Comparison of ENCODE assay signal across 2 cellular contexts in the genomic region with DNA sequence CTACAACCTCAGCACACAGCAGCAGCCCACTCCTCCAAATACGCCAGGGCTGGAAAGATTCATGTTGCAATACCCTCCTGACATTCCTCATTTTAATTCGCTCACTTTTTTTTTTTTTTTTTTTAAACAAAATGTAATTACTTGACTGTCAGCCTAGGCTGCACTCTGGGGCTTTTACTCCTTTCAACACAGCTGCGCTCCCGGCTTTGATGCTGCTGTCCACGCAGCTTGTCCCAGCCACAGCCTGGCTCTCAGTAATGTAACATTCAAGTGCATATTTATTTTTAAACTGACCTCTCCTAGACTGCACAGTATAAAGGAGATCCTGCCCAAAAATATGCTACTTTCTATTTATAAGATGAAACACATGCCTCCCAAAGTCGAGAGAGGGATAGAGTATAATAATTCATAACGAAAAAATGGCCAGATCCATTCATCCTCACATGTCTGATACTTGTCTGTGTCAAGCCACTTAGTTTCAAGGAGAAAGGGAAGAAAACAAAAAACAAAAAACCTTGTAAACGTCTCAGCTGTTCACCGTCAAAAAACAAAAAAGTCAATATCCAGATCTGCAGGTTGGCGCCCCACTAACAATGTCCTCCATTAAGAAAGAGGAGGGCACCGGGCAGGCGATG.
TF ChIP-seq lines count a peak whose summit lies in the region.

No MANE protein-coding gene starts in this region.

TF ChIP-seq in GM12878, 131 proteins besides CTCF, POLR2A, EP300 and RAD21:
- TF ChIP-seq, protein P1, sequence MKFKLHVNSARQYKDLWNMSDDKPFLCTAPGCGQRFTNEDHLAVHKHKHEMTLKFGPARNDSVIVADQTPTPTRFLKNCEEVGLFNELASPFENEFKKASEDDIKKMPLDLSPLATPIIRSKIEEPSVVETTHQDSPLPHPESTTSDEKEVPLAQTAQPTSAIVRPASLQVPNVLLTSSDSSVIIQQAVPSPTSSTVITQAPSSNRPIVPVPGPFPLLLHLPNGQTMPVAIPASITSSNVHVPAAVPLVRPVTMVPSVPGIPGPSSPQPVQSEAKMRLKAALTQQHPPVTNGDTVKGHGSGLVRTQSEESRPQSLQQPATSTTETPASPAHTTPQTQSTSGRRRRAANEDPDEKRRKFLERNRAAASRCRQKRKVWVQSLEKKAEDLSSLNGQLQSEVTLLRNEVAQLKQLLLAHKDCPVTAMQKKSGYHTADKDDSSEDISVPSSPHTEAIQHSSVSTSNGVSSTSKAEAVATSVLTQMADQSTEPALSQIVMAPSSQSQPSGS (IDR thresholded peaks at IDR 0.05; ENCODE audit: low read length), result 0 out of 2 replicates have a peak, but pooled peaks have one; percentile 14
- TF ChIP-seq, protein P2, sequence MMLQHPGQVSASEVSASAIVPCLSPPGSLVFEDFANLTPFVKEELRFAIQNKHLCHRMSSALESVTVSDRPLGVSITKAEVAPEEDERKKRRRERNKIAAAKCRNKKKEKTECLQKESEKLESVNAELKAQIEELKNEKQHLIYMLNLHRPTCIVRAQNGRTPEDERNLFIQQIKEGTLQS (IDR thresholded peaks at IDR 0.05; ENCODE audit: borderline replicate concordance, extremely low read depth, low read depth, low read length), result no peak
TF ChIP-seq in GM12878: peak in this region for 1.

TF ChIP-seq in HepG2, 621 proteins besides CTCF, POLR2A, EP300 and RAD21:
- TF ChIP-seq CENPX (CRISPR knock-in tag; IDR thresholded peaks at IDR 0.05), result no peak
- peak; percentile 92 for TF ChIP-seq CBX2 (IDR thresholded peaks at IDR 0.05; ENCODE audit: low read depth, low read length)
- TF ChIP-seq CBX2 (CRISPR knock-in tag; IDR thresholded peaks at IDR 0.05; ENCODE audit: low read depth), result no peak
- 0 out of 2 replicates have a peak, but pooled peaks have one; percentile 94 for TF ChIP-seq EZH2 (conservative IDR thresholded peaks at IDR 0.05; ENCODE audit: low read depth, low read length)
- TF ChIP-seq RNF2 (conservative IDR thresholded peaks at IDR 0.05; ENCODE audit: low read depth), result peak; percentile 50; the same call in 1 of the 2 replicates
